In genomic region chr20:47568019-47568418, GRCh38 we compare ENCODE assay signal across 9 cellular contexts.
DNase-seq lines count a peak whose midpoint lies in the region; ATAC-seq and TF ChIP-seq lines count a peak whose summit lies in the region.
"Had no signal": no experiment of that assay in that cellular context is flagged by ENCODE, and none has a peak within 500 bp of the region (broad histone marks: within the 10 kb centered on the region; RNA-seq: fewer than 3 reads in every experiment).

No MANE protein-coding gene starts in this region.

- peak overlapping the region; percentile 20 to 55 for H3K27ac ChIP-seq in coronary artery

- TF ChIP-seq CTCF in coronary artery (IDR thresholded peaks at IDR 0.05) (no peak), osteocyte (IDR thresholded peaks at IDR 0.05) (no peak)

- H3K9me3 Mint-ChIP-seq in osteocyte (ENCODE audit: unreplicated experiment), result peaks cover 4% of the 10 kb centered on the region

- H3K4me3 ChIP-seq in coronary artery, result no peak overlapping the region

- peaks cover 19% of the 10 kb centered on the region for H3K36me3 Mint-ChIP-seq in osteocyte (ENCODE audit: unreplicated experiment)

- ATAC-seq in GM18517 (IDR thresholded peaks at IDR 0.05; ENCODE audit: unreplicated experiment) (no peak), HG03354 (IDR thresholded peaks at IDR 0.05; ENCODE audit: poor library complexity, severe bottlenecking, unreplicated experiment) (no peak), GM21360 (IDR thresholded peaks at IDR 0.05; ENCODE audit: unreplicated experiment) (no peak)

- H3K27ac Mint-ChIP-seq in osteocyte (ENCODE audit: unreplicated experiment), result peak overlapping the region; percentile 76

- DNase-seq in DMS53 treated with DMSO at 0.1 percent for 48 hours (lab: John Stamatoyannopoulos, UW; ENCODE audit: unreplicated experiment) (peak; percentile 95), NCI-H226 (peak; percentile 97), coronary artery (ENCODE audit: low spot score) (no peak), osteocyte (ENCODE audit: extremely low spot score, unreplicated experiment) (no peak), NCI-H1694 treated with DMSO at 0.1 percent for 48 hours (lab: John Stamatoyannopoulos, UW) (no peak)
- DNase-seq: caudate nucleus had no signal

- peaks cover 46% of the 10 kb centered on the region for H3K4me1 Mint-ChIP-seq in osteocyte (ENCODE audit: unreplicated experiment)

- no peaks in the 10 kb centered on the region for H3K27me3 Mint-ChIP-seq in osteocyte (ENCODE audit: unreplicated experiment)

- no peak overlapping the region for H3K4me3 Mint-ChIP-seq in osteocyte (ENCODE audit: unreplicated experiment)

Comparison
In these comparisons a context has a peak if more than half of its experiments do, and no peak if none do; other contexts are left out.
1. DNase-seq: peak in DMS53 treated with DMSO at 0.1 percent for 48 hours (single experiment) and NCI-H226 (single experiment); none in coronary artery (single experiment), osteocyte (single experiment) and NCI-H1694 treated with DMSO at 0.1 percent for 48 hours (single experiment).